ENCODE assay signal across 23 cellular contexts in the genomic region with DNA sequence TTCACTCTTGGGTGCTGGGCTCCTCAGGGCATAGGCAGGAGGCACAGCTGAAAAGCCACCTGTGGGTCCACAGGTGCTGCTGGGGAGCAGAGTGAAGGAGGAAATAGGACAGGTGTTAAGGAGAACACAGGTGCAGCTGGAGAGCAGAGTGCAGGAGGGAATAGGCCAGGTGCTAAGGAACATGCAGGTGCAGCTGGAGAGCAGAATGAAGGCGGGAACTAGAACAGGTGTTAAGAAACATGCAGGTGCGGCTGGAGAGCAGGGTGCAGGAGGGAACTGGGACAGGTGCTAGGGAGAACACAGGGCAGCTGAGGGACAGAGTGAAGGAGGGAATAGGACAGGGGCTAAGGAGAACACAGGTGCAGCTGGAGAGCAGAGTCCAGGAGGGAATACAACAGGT. TPM values are rescaled to one million over a fixed set of nuclear protein-coding genes. Genes with fewer than 3 reads are reported as not detected.
DNase-seq lines count a peak whose midpoint lies in the region; ATAC-seq and TF ChIP-seq lines count a peak whose summit lies in the region.
"Had no signal": no experiment of that assay in that cellular context is flagged by ENCODE, and none has a peak within 500 bp of the region (broad histone marks: within the 10 kb centered on the region; RNA-seq: fewer than 3 reads in every experiment).

No MANE protein-coding gene starts in this region.

- peaks cover 10 to 24% of the 10 kb centered on the region in 2 experiments for H3K4me1 Mint-ChIP-seq in H9
- H3K4me1 Mint-ChIP-seq: nephron progenitor cell had no signal

- H2AK5ac ChIP-seq in H9 (ENCODE audit: insufficient read length, low read length) (no peak overlapping the region), neuronal stem cell (ENCODE audit: low read depth, low read length) (no peak overlapping the region), mesenchymal stem cell (ENCODE audit: low read length, severe bottlenecking) (no peak overlapping the region)

- H2BK15ac ChIP-seq in H9 (ENCODE audit: low read depth, low read length) (no peak overlapping the region), neuronal stem cell (ENCODE audit: low read length) (no peak overlapping the region), mesenchymal stem cell (ENCODE audit: low read depth, poor library complexity, severe bottlenecking) (no peak overlapping the region)

- H3T11ph ChIP-seq in H9 (ENCODE audit: low read length): no peak overlapping the region

- H2BK120ac ChIP-seq in H9 (ENCODE audit: low read depth, low read length, poor library complexity, severe bottlenecking): no peak overlapping the region
- H2BK120ac ChIP-seq in neuronal stem cell (ENCODE audit: low read depth, low read length): no peak overlapping the region
- H2BK120ac ChIP-seq in mesenchymal stem cell (ENCODE audit: low read depth, low read length): no peak overlapping the region

- H3K27me3 Mint-ChIP-seq in H9 (ENCODE audit: low read depth): peaks cover 74% of the 10 kb centered on the region

- no CpG with 5 or more reads among the region's 2 CpGs for WGBS in H9 (ENCODE audit: extremely low coverage, insufficient read length, low lambda C conversion rate)
- WGBS in neuronal stem cell (ENCODE audit: extremely low coverage in 2 of 2, insufficient read length in 2 of 2, insufficient replicate concordance in 1 of 2), 2 donors: no CpG with 5 or more reads among the region's 2 CpGs
- 69% methylated on average over 2 of the region's 2 CpGs for WGBS in mesenchymal stem cell

- H3K4me1 ChIP-seq in H9 (ENCODE audit: insufficient read depth, low read length) (no peaks in the 10 kb centered on the region), neuronal stem cell (ENCODE audit: control insufficient read depth in 2 of 2, insufficient read depth in 1 of 2, low read depth in 1 of 2, low read length in 2 of 2) (peaks cover 2 to 9% of the 10 kb centered on the region in 2 donors), mesenchymal stem cell (ENCODE audit: control insufficient read depth, insufficient read depth, low read depth, low read length) (peaks cover 5% of the 10 kb centered on the region), vagina (peaks cover 5% of the 10 kb centered on the region)
- H3K4me1 ChIP-seq: colonic mucosa, gastrocnemius medialis, psoas muscle had no signal

- H3K4me3 ChIP-seq in neuronal stem cell (ENCODE audit: low read length in 2 of 2) (peak overlapping the region in 1 of 2 donors; percentile 1), mesenchymal stem cell (ENCODE audit: insufficient read depth in 1 of 2, low read depth in 1 of 2, low read length in 2 of 2) (no peak overlapping the region), vagina (no peak overlapping the region)
- H3K4me3 ChIP-seq: colonic mucosa, gastrocnemius medialis, psoas muscle, skin epidermis, testis had no signal

- no peaks in the 10 kb centered on the region for H3K36me3 Mint-ChIP-seq in H9 (ENCODE audit: insufficient read depth in 1 of 3, low read depth in 3 of 3)

- no peak overlapping the region for H3K23ac ChIP-seq in H9 (ENCODE audit: insufficient read length, low read depth, low read length)
- H3K23ac ChIP-seq in neuronal stem cell (ENCODE audit: low read depth, low read length, poor library complexity): no peak overlapping the region
- no peak overlapping the region for H3K23ac ChIP-seq in mesenchymal stem cell (ENCODE audit: low read length in 2 of 2)

- no peak for TF ChIP-seq POLR2A in vagina (IDR thresholded peaks at IDR 0.05)

- intact Hi-C loops in vagina (cut with DNase I): no loop called here

- H2AFZ ChIP-seq in H9 (ENCODE audit: low read length) (no peak overlapping the region), neuronal stem cell (ENCODE audit: low read length) (no peak overlapping the region), mesenchymal stem cell (ENCODE audit: low read depth, low read length) (no peak overlapping the region)

- H4K8ac ChIP-seq in H9 (replicated peaks; ENCODE audit: insufficient read length, low read depth, low read length) (no peak overlapping the region), neuronal stem cell (ENCODE audit: low read depth, low read length) (no peak overlapping the region), mesenchymal stem cell (ENCODE audit: low read length) (no peak overlapping the region)

- no peaks in the 10 kb centered on the region for H3K79me2 ChIP-seq in H9 (ENCODE audit: insufficient read depth, low read length)

- peaks cover 24% of the 10 kb centered on the region; the same call in 1 of the 2 replicates for H3K27me3 ChIP-seq in H9 (ENCODE audit: insufficient read depth, low read length)
- peaks cover 0 to 51% (median 30%) of the 10 kb centered on the region in 3 experiments for H3K27me3 ChIP-seq in neuronal stem cell (ENCODE audit: control insufficient read depth in 3 of 3, insufficient read depth in 3 of 3, low read depth in 1 of 3, low read length in 3 of 3)
- peaks cover 32 to 54% of the 10 kb centered on the region in 2 experiments for H3K27me3 ChIP-seq in mesenchymal stem cell (ENCODE audit: control insufficient read depth in 1 of 2, insufficient read depth in 1 of 2, low read length in 2 of 2)
- H3K27me3 ChIP-seq in vagina: no peaks in the 10 kb centered on the region
- H3K27me3 ChIP-seq: testis had no signal

- H3K18ac ChIP-seq in H9 (ENCODE audit: insufficient read length, low read depth, low read length) (no peak overlapping the region), neuronal stem cell (ENCODE audit: low read length) (no peak overlapping the region), mesenchymal stem cell (ENCODE audit: low read depth in 1 of 2, low read length in 2 of 2) (no peak overlapping the region)

- ATAC-seq in HG02970 (IDR thresholded peaks at IDR 0.05; ENCODE audit: low FRiP score, unreplicated experiment): no peak
- no peak for ATAC-seq in GM19467 (IDR thresholded peaks at IDR 0.05; ENCODE audit: unreplicated experiment)
- ATAC-seq: effector memory CD8-positive, alpha-beta T cell; esophagus mucosa; gastrocnemius medialis; psoas muscle had no signal

- H3K56ac ChIP-seq in H9 (ENCODE audit: insufficient read length, low read depth, low read length): no peak overlapping the region

- H3K4ac ChIP-seq in H9 (ENCODE audit: low read depth, low read length) (no peak overlapping the region), neuronal stem cell (ENCODE audit: low read length) (no peak overlapping the region), mesenchymal stem cell (ENCODE audit: low read depth in 1 of 2, low read length in 2 of 2) (no peak overlapping the region)

- no peak overlapping the region; a peak in 1 of 7 replicates for H3K27ac Mint-ChIP-seq in H9
- H3K27ac Mint-ChIP-seq: activated T-cell treated with anti-CD3 and anti-CD28 coated beads, Interleukin-2, amount 50 U/mL, for 24 hours; CD4-positive, CD25-positive, alpha-beta regulatory T cell; effector memory CD8-positive, alpha-beta T cell; nephron progenitor cell had no signal

- no peak overlapping the region for H2BK20ac ChIP-seq in H9 (ENCODE audit: low read depth, low read length, poor library complexity, severe bottlenecking)

- H2BK12ac ChIP-seq in H9 (ENCODE audit: insufficient read length, low read depth, low read length) (no peak overlapping the region), neuronal stem cell (ENCODE audit: low read length) (no peak overlapping the region), mesenchymal stem cell (ENCODE audit: low read length in 2 of 2) (no peak overlapping the region)

- H3K9ac ChIP-seq in H9 (ENCODE audit: extremely low read depth, insufficient read length, low read length) (no peak overlapping the region), neuronal stem cell (ENCODE audit: low read depth, low read length, poor library complexity) (peak overlapping the region; percentile 39), mesenchymal stem cell (ENCODE audit: low read length) (no peak overlapping the region)

- H3K4me2 ChIP-seq in H9 (ENCODE audit: insufficient read depth, insufficient read length, low read length) (no peak overlapping the region), neuronal stem cell (ENCODE audit: insufficient read depth, low read length, poor library complexity, severe bottlenecking) (no peak overlapping the region), mesenchymal stem cell (ENCODE audit: low read length, poor library complexity, severe bottlenecking) (no peak overlapping the region)

- H3K36me3 ChIP-seq in neuronal stem cell (replicated peaks in 1 of 2; ENCODE audit: control insufficient read depth in 2 of 2, insufficient read depth in 2 of 2, low read length in 2 of 2): no peaks in the 10 kb centered on the region
- no peaks in the 10 kb centered on the region for H3K36me3 ChIP-seq in mesenchymal stem cell (ENCODE audit: control insufficient read depth in 1 of 2, insufficient read depth in 2 of 2, low read depth in 1 of 2, low read length in 2 of 2)
- no peaks in the 10 kb centered on the region for H3K36me3 ChIP-seq in vagina
- H3K36me3 ChIP-seq: colonic mucosa, gastrocnemius medialis had no signal

- H3K9me3 ChIP-seq in H9 (ENCODE audit: control insufficient read depth, low read depth, low read length) (no peaks in the 10 kb centered on the region), neuronal stem cell (replicated peaks in 1 of 2; ENCODE audit: control insufficient read depth in 2 of 2, insufficient read depth in 1 of 2, low read depth in 1 of 2, low read length in 2 of 2) (no peaks in the 10 kb centered on the region), mesenchymal stem cell (ENCODE audit: control insufficient read depth, low read length) (no peaks in the 10 kb centered on the region), vagina (no peaks in the 10 kb centered on the region)
- H3K9me3 ChIP-seq: colonic mucosa, gastrocnemius medialis, psoas muscle, testis had no signal

- DNase-seq in H9: peak; percentile 36
- peak; percentile 42 to 63 for DNase-seq in NCI-H1930 (lab: John Stamatoyannopoulos, UW)
- DNase-seq in NCI-H510A (lab: John Stamatoyannopoulos, UW): peak; percentile 89
- no peak for DNase-seq in neuronal stem cell (ENCODE audit: low spot score)
- no peak for DNase-seq in mesenchymal stem cell
- DNase-seq in vagina (ENCODE audit: extremely low spot score in 2 of 2): no peak
- DNase-seq: activated CD4-positive, alpha-beta T cell treated with anti-CD3 and anti-CD28 coated beads for 1 hour; activated CD8-positive, alpha-beta memory T cell treated with anti-CD3 and anti-CD28 coated beads for 24 hours; activated T-cell treated with anti-CD3 and anti-CD28 coated beads, Interleukin-2, amount 50 U/mL, for 24 hours; CD4-positive, CD25-positive, alpha-beta regulatory T cell; colonic mucosa; DMS 273 treated with DMSO at 0.1 percent for 48 hours; effector memory CD8-positive, alpha-beta T cell; gastrocnemius medialis; hypothalamus; nephron progenitor cell; psoas muscle; stimulated activated naive CD4-positive, alpha-beta T cell; testis had no signal

- no peak overlapping the region for H4K91ac ChIP-seq in H9 (ENCODE audit: insufficient read length, low read depth, low read length)
- no peak overlapping the region for H4K91ac ChIP-seq in neuronal stem cell (ENCODE audit: low read depth, low read length, poor library complexity)
- H4K91ac ChIP-seq in mesenchymal stem cell (ENCODE audit: low read length): no peak overlapping the region

- no peak overlapping the region for H3K27ac ChIP-seq in H9 (ENCODE audit: insufficient read length, low read depth, low read length)
- no peak overlapping the region for H3K27ac ChIP-seq in neuronal stem cell (replicated peaks; ENCODE audit: low read length)
- H3K27ac ChIP-seq in mesenchymal stem cell (ENCODE audit: low read length, poor library complexity, severe bottlenecking): no peak overlapping the region
- H3K27ac ChIP-seq in vagina: no peak overlapping the region
- H3K27ac ChIP-seq: colonic mucosa, gastrocnemius medialis, psoas muscle, skin epidermis, testis had no signal

- H3K14ac ChIP-seq in H9 (ENCODE audit: insufficient read depth, low read length) (no peak overlapping the region), neuronal stem cell (ENCODE audit: low read length) (no peak overlapping the region), mesenchymal stem cell (ENCODE audit: low read length in 2 of 2) (no peak overlapping the region)

- no peak overlapping the region for H3K4me3 Mint-ChIP-seq in H9
- H3K4me3 Mint-ChIP-seq: activated T-cell treated with anti-CD3 and anti-CD28 coated beads, Interleukin-2, amount 50 U/mL, for 24 hours; CD4-positive, CD25-positive, alpha-beta regulatory T cell; effector memory CD8-positive, alpha-beta T cell; nephron progenitor cell had no signal

- H3K23me2 ChIP-seq in H9 (ENCODE audit: insufficient read length, low read depth, low read length, poor library complexity, severe bottlenecking): peaks cover 11% of the 10 kb centered on the region

- H3K79me1 ChIP-seq in H9 (ENCODE audit: insufficient read depth, low read depth, low read length, poor library complexity, severe bottlenecking) (no peaks in the 10 kb centered on the region), neuronal stem cell (ENCODE audit: low read depth, low read length) (no peaks in the 10 kb centered on the region), mesenchymal stem cell (replicated peaks; ENCODE audit: low read length, poor library complexity, severe bottlenecking) (no peaks in the 10 kb centered on the region)

- no peaks in the 10 kb centered on the region for H4K20me1 ChIP-seq in H9 (ENCODE audit: control insufficient read depth, insufficient read depth, insufficient read length)

- H2BK5ac ChIP-seq in H9 (ENCODE audit: insufficient read length, low read length) (no peak overlapping the region), neuronal stem cell (ENCODE audit: low read length) (no peak overlapping the region), mesenchymal stem cell (ENCODE audit: low read depth, low read length, poor library complexity, severe bottlenecking) (no peak overlapping the region)

- no peak for TF ChIP-seq CTCF in H9 (conservative IDR thresholded peaks at IDR 0.05)
- TF ChIP-seq CTCF in vagina (IDR thresholded peaks at IDR 0.05): no peak

- no peaks in the 10 kb centered on the region for H3K9me3 Mint-ChIP-seq in H9

- no peak overlapping the region for H4K5ac ChIP-seq in H9 (ENCODE audit: insufficient read length, low read depth, low read length)

RNA-seq across cellular contexts. Expression of a gene that starts 43.8 kb away (rescaled TPM):
- total RNA-seq in H9 (2021) (41.9 and 44.3 TPM in 2 replicates), vagina (0.74 TPM)
- 46.5 TPM for polyA plus RNA-seq in neuronal stem cell (2013, experiment 1 of 2)
- polyA plus RNA-seq in neuronal stem cell (2013, experiment 2 of 2): 48.4 TPM
- polyA plus RNA-seq in mesenchymal stem cell (2013, experiment 1 of 2): 0.25 TPM
- 0.14 TPM for polyA plus RNA-seq in mesenchymal stem cell (2013, experiment 2 of 2)
- total RNA-seq: CD4-positive, CD25-positive, alpha-beta regulatory T cell; gastrocnemius medialis; psoas muscle had no signal
- polyA plus RNA-seq: CD4-positive, CD25-positive, alpha-beta regulatory T cell had no signal

Comparison
In these comparisons a context has a peak if more than half of its experiments do, and no peak if none do; other contexts are left out.
1. DNase-seq: peak in H9 (single experiment), NCI-H1930 (2 of 2) and NCI-H510A (single experiment); none in neuronal stem cell (single experiment), mesenchymal stem cell (single experiment) and vagina (0 of 2).
2. RNA of a gene that starts 43.8 kb away (total RNA-seq): 41.9 to 44.3 TPM in H9; 0.74 TPM in vagina (single experiment); every median in the first group is over 10 times any median in the second.